ENCODE assay signal across 6 cellular contexts in the genomic region with DNA sequence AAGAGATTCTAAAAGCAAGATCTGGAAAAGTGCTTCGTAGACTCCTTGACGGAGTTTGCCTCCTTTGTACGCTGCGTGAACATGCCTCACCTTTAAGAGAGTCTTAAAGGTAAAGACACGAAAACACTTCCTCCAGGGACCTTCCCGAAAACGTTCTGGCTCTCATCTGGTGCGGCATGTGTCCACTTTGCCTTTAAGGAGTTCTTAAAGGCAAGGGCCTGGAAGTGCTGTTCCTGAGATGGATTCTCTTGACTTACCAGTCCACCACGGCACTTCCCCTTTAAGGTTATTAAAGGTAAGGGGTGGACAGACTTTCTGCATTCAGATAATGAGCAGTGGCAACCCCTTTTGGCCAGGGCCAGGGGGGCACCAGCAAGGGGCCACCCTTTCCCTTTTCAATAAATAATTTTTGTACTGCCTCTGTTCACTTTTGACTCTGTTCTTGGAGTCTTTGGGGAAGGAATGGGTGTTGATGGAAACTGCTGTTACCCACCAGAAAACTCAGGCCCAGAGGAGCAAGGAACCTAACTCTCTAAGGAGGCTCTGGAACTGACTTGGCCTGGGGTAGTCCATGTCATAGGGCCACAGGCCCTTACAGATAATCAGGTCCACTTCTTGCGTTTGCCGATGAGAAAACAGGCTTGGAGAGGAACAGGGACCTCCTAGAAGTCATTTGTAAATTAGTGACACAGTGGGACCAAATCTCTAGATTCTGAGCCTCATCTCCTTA. TPM values are rescaled to one million over a fixed set of nuclear protein-coding genes. Genes with fewer than 3 reads are reported as not detected.
DNase-seq lines count a peak whose midpoint lies in the region; ATAC-seq and TF ChIP-seq lines count a peak whose summit lies in the region.

No MANE protein-coding gene starts in this region.

- H3K4me3 Mint-ChIP-seq in progenitor cell of endocrine pancreas (ENCODE audit: low read depth), result peak overlapping the region; percentile 95

- H3K4me3 ChIP-seq in RWPE2 (ENCODE audit: severe bottlenecking) (peak overlapping the region; percentile 50), epithelial cell of esophagus (ENCODE audit: low read length) (peak overlapping the region; percentile 62)

- peaks cover 7% of the 10 kb centered on the region for H3K36me3 Mint-ChIP-seq in progenitor cell of endocrine pancreas (ENCODE audit: insufficient read depth)

- no peak for TF ChIP-seq CTCF in RWPE2 (IDR thresholded peaks at IDR 0.05; ENCODE audit: poor library complexity, severe bottlenecking)
- TF ChIP-seq CTCF in epithelial cell of esophagus (IDR thresholded peaks at IDR 0.05; ENCODE audit: insufficient read depth, low read depth, low read length, missing control alignments), result no peak
- TF ChIP-seq CTCF in progenitor cell of endocrine pancreas (IDR thresholded peaks at IDR 0.05; ENCODE audit: unreplicated experiment), result no peak

- no peaks in the 10 kb centered on the region for H3K27me3 ChIP-seq in RWPE2 (ENCODE audit: insufficient read depth, poor library complexity, severe bottlenecking)

- no peaks in the 10 kb centered on the region for H3K27me3 Mint-ChIP-seq in progenitor cell of endocrine pancreas

- H3K9me3 Mint-ChIP-seq in progenitor cell of endocrine pancreas (ENCODE audit: low read depth), result no peaks in the 10 kb centered on the region

- no peak for DNase-seq in RWPE2 (ENCODE audit: low spot score)
- DNase-seq in epithelial cell of esophagus (ENCODE audit: low read depth), result peak; percentile 96
- peak; percentile 40 for DNase-seq in progenitor cell of endocrine pancreas (ENCODE audit: low spot score, unreplicated experiment)
- no peak for DNase-seq in SKM-1 (lab: John Stamatoyannopoulos, UW; ENCODE audit: unreplicated experiment)

- no peaks in the 10 kb centered on the region for H3K9me3 ChIP-seq in RWPE2 (ENCODE audit: severe bottlenecking)

- H3K27ac ChIP-seq in RWPE2 (ENCODE audit: poor library complexity, severe bottlenecking), result peak overlapping the region; percentile 76

- no peaks in the 10 kb centered on the region for H3K36me3 ChIP-seq in RWPE2 (ENCODE audit: low read depth)

- peak; percentile 45 for ATAC-seq in GM18868 (IDR thresholded peaks at IDR 0.05; ENCODE audit: unreplicated experiment)
- ATAC-seq in HG03432 (IDR thresholded peaks at IDR 0.05; ENCODE audit: unreplicated experiment), result peak; percentile 35
- ATAC-seq in RWPE2 (ENCODE audit: low read depth), result peak; percentile 83

- peak overlapping the region; percentile 98 for H3K27ac Mint-ChIP-seq in progenitor cell of endocrine pancreas

- peaks cover 10% of the 10 kb centered on the region for H3K4me1 ChIP-seq in RWPE2 (ENCODE audit: insufficient read depth, poor library complexity, severe bottlenecking)

- peaks cover 32% of the 10 kb centered on the region for H3K4me1 Mint-ChIP-seq in progenitor cell of endocrine pancreas (ENCODE audit: low read depth)

RNA-seq across cellular contexts. Expression of a gene that starts 4.4 kb away (rescaled TPM):
- 10.0 and 11.3 TPM in 2 replicates for total RNA-seq in progenitor cell of endocrine pancreas

RNA-seq across cellular contexts. Expression of a gene that starts 15.9 kb away (rescaled TPM):
- 39.8 and 43.1 TPM in 2 replicates for total RNA-seq in progenitor cell of endocrine pancreas

RNA-seq across cellular contexts. Expression of a gene that starts 31.5 kb away (rescaled TPM):
- 110 and 118 TPM in 2 replicates for total RNA-seq in progenitor cell of endocrine pancreas

RNA-seq across cellular contexts. Expression of a gene that starts 41.8 kb away (rescaled TPM):
- 104 and 111 TPM in 2 replicates for total RNA-seq in progenitor cell of endocrine pancreas

RNA-seq across cellular contexts. Expression of a gene that starts 51.0 kb away (rescaled TPM):
- 198 and 209 TPM in 2 replicates for total RNA-seq in progenitor cell of endocrine pancreas

Comparison
In these comparisons a context has a peak if more than half of its experiments do, and no peak if none do; other contexts are left out.
1. DNase-seq: peak in epithelial cell of esophagus (single experiment) and progenitor cell of endocrine pancreas (single experiment); none in RWPE2 (single experiment) and SKM-1 (single experiment).
2. Peak in every context shown above with its lines, with median percentiles within 50 percentile points of each other: ATAC-seq.